Comparison of ENCODE assay signal across 14 cellular contexts in the genomic region with DNA sequence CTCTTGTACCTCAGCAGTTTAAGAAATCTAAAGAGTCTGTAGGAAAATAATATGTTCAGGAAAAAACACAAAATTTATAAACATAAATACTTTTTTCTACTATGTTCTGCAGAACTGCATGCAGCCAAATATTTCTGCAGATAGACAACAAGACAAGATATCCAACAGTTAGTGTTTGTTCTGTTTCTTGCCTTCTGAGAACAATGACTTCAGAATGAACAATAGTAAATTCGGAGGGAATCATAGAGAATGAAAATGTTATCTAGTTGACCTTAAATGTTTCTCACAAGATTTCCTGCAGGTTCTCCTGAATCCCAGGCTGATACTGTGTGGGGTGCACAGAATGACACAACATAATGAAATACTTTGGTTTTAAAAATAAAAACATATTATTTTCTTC.
"Had no signal": no experiment of that assay in that cellular context is flagged by ENCODE, and none has a peak within 500 bp of the region (broad histone marks: within the 10 kb centered on the region; RNA-seq: fewer than 3 reads in every experiment).

No MANE protein-coding gene starts in this region.

- H3K27me3 ChIP-seq: esophagus squamous epithelium, heart left ventricle, neutrophil, suprapubic skin, tibial artery, upper lobe of left lung, uterus had no signal

- H3K36me3 ChIP-seq: esophagus squamous epithelium, heart left ventricle, neutrophil, suprapubic skin, tibial artery, upper lobe of left lung, uterus had no signal

- ATAC-seq: heart left ventricle; naive thymus-derived CD4-positive, alpha-beta T cell; sciatic nerve had no signal

- H3K4me3 ChIP-seq: esophagus squamous epithelium, heart left ventricle, suprapubic skin, tibial artery, upper lobe of left lung, uterus had no signal

- H3K27ac ChIP-seq: esophagus squamous epithelium, neutrophil, suprapubic skin, tibial artery, upper lobe of left lung, uterus had no signal

- H3K4me1 ChIP-seq: esophagus squamous epithelium, suprapubic skin, tibial artery, upper lobe of left lung, uterus had no signal

- H3K9me3 ChIP-seq: esophagus squamous epithelium, heart left ventricle, neutrophil, suprapubic skin, tibial artery, upper lobe of left lung, uterus had no signal

- DNase-seq: esophagus squamous epithelium; foreskin melanocyte; heart left ventricle; hippocampal formation; naive thymus-derived CD4-positive, alpha-beta T cell; posterior cingulate gyrus; stimulated activated CD4-positive, alpha-beta T cell treated with anti-CD3 and anti-CD28 coated beads, Interleukin-2, amount 100 ng/mL, for 24 hours; stimulated activated naive CD4-positive, alpha-beta T cell treated with Interleukin-2 at 50 U/mL for 16 hours; tibial artery; upper lobe of left lung; uterus had no signal
